17 cellular contexts compared by ENCODE assay signal in the genomic region with DNA sequence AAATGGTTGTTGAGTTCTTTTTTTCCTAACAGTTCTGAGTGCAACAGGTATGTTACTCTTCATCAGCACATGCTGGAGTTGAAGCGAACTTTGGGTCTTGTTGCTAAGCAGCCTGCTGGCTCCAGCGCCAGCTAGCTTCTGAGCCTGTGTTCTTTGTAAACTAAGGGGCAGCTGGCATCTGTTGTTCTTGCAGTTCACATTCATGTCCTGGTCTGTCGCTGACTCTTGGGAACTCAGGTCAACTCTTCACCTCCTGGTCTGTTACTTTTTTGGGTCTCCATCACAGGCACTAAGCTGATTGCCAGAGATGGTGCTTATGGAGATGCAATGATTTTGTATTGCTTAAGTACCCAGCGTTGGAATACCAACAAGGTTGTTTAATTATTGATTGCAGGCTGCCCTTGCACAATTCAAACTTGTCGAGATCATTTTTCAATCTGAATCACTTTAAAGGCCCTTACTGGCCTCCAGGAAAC. TPM values are rescaled to one million over a fixed set of nuclear protein-coding genes. Genes with fewer than 3 reads are reported as not detected.
DNase-seq lines count a peak whose midpoint lies in the region; ATAC-seq and TF ChIP-seq lines count a peak whose summit lies in the region.
"Had no signal": no experiment of that assay in that cellular context is flagged by ENCODE, and none has a peak within 500 bp of the region (broad histone marks: within the 10 kb centered on the region; RNA-seq: fewer than 3 reads in every experiment).

No MANE protein-coding gene starts in this region.

- no peak overlapping the region for H3K9ac ChIP-seq in SK-N-SH
- no peak overlapping the region for H3K9ac ChIP-seq in smooth muscle cell (ENCODE audit: low read depth)
- H3K9ac ChIP-seq in Karpas-422 (ENCODE audit: low read length) = no peak overlapping the region

- TF ChIP-seq CTCF in SK-N-SH (IDR thresholded peaks at IDR 0.05) (no peak), gastroesophageal sphincter (IDR thresholded peaks at IDR 0.05) (no peak), smooth muscle cell (IDR thresholded peaks at IDR 0.05; ENCODE audit: borderline replicate concordance, insufficient read depth, poor library complexity, severe bottlenecking) (no peak)

- H3K4me3 Mint-ChIP-seq in immature natural killer cell = no peak overlapping the region
- H3K4me3 Mint-ChIP-seq: activated naive CD8-positive, alpha-beta T cell treated with anti-CD3 and anti-CD28 coated beads, Interleukin-2, amount 10 ng/mL, durations not matched to agents 7 days and 5 days; naive B cell; stimulated activated naive CD8-positive, alpha-beta T cell treated with anti-CD3 and anti-CD28 coated beads, Interleukin-15, Interleukin-2, amounts not matched to agents 100 ng/mL and 50 ng/mL, for 24 hours had no signal

- H2AFZ ChIP-seq in SK-N-SH (ENCODE audit: low read depth) (no peak overlapping the region), smooth muscle cell (ENCODE audit: low read depth) (no peak overlapping the region), Karpas-422 (ENCODE audit: low read length) (no peak overlapping the region)

- H3K27me3 ChIP-seq in SK-N-SH (ENCODE audit: insufficient read depth) = no peaks in the 10 kb centered on the region
- no peaks in the 10 kb centered on the region for H3K27me3 ChIP-seq in gastroesophageal sphincter
- no peaks in the 10 kb centered on the region for H3K27me3 ChIP-seq in smooth muscle cell (ENCODE audit: low read depth)
- H3K27me3 ChIP-seq in Karpas-422 (ENCODE audit: low read length) = no peaks in the 10 kb centered on the region
- H3K27me3 ChIP-seq: uterus had no signal

- H3K27ac Mint-ChIP-seq in immature natural killer cell = no peak overlapping the region
- H3K27ac Mint-ChIP-seq: activated naive CD8-positive, alpha-beta T cell treated with anti-CD3 and anti-CD28 coated beads, Interleukin-2, amount 10 ng/mL, durations not matched to agents 7 days and 5 days had no signal

- H3K79me2 ChIP-seq in SK-N-SH (ENCODE audit: insufficient read depth) (peaks cover 97% of the 10 kb centered on the region), smooth muscle cell (ENCODE audit: low read depth) (peaks cover 67% of the 10 kb centered on the region), Karpas-422 (ENCODE audit: low read length) (peaks cover 85% of the 10 kb centered on the region)

- H3K4me3 ChIP-seq in SK-N-SH (ENCODE audit: low read depth in 2 of 2, low read length in 1 of 2) (no peak overlapping the region), gastroesophageal sphincter (no peak overlapping the region), smooth muscle cell (no peak overlapping the region), Karpas-422 (ENCODE audit: low read length) (no peak overlapping the region)
- H3K4me3 ChIP-seq: uterus had no signal

- peaks cover 0 to 7% (median 5%) of the 10 kb centered on the region in 3 donors for H3K36me3 Mint-ChIP-seq in immature natural killer cell

- H4K20me1 ChIP-seq in SK-N-SH (ENCODE audit: insufficient read depth) = peaks cover 51% of the 10 kb centered on the region
- H4K20me1 ChIP-seq in smooth muscle cell (ENCODE audit: low read depth) = peaks cover 79% of the 10 kb centered on the region
- H4K20me1 ChIP-seq in Karpas-422 (ENCODE audit: insufficient read depth, low read depth, low read length) = peaks cover 43% of the 10 kb centered on the region

- 0 out of 2 replicates have a peak overlapping the region, but pooled peaks have one; percentile 8 for H3K4me2 ChIP-seq in SK-N-SH
- no peak overlapping the region for H3K4me2 ChIP-seq in smooth muscle cell
- no peak overlapping the region for H3K4me2 ChIP-seq in Karpas-422 (ENCODE audit: low read depth, low read length, poor library complexity, severe bottlenecking)

- H3K9me3 ChIP-seq in SK-N-SH = no peaks in the 10 kb centered on the region
- no peaks in the 10 kb centered on the region for H3K9me3 ChIP-seq in gastroesophageal sphincter
- no peaks in the 10 kb centered on the region for H3K9me3 ChIP-seq in smooth muscle cell (replicated peaks; ENCODE audit: low read depth)
- H3K9me3 ChIP-seq in Karpas-422 (ENCODE audit: low read length) = no peaks in the 10 kb centered on the region
- H3K9me3 ChIP-seq: uterus had no signal

- H3K4me1 ChIP-seq in SK-N-SH (ENCODE audit: control insufficient read depth in 1 of 2, insufficient read depth in 2 of 2, low read depth in 1 of 2, low read length in 1 of 2) = peaks cover 25 to 30% of the 10 kb centered on the region in 2 experiments
- H3K4me1 ChIP-seq in gastroesophageal sphincter = peaks cover 20 to 77% (median 32%) of the 10 kb centered on the region in 3 donors
- H3K4me1 ChIP-seq in smooth muscle cell (ENCODE audit: low read depth) = peaks cover 8% of the 10 kb centered on the region
- peaks cover 33% of the 10 kb centered on the region for H3K4me1 ChIP-seq in Karpas-422 (ENCODE audit: low read length)

- peaks cover 44 to 67% of the 10 kb centered on the region in 2 donors for H3K4me1 Mint-ChIP-seq in immature natural killer cell

- H3K36me3 ChIP-seq in SK-N-SH (replicated peaks in 1 of 2; ENCODE audit: control insufficient read depth in 1 of 2, insufficient read depth in 2 of 2, low read length in 1 of 2) = peaks cover 24 to 29% of the 10 kb centered on the region in 2 experiments
- peaks cover 0 to 12% of the 10 kb centered on the region in 2 donors for H3K36me3 ChIP-seq in gastroesophageal sphincter
- no peaks in the 10 kb centered on the region for H3K36me3 ChIP-seq in smooth muscle cell (ENCODE audit: low read depth)
- peaks cover 30% of the 10 kb centered on the region for H3K36me3 ChIP-seq in Karpas-422 (ENCODE audit: insufficient read depth, low read length)
- H3K36me3 ChIP-seq: uterus had no signal

- TF ChIP-seq POLR2A in gastroesophageal sphincter (IDR thresholded peaks at IDR 0.05) = no peak

- CTCF ChIA-PET in SK-N-SH (lab: Yijun Ruan, JAX) = interaction anchor here (1.2 to 11.8 kb wide), 13 partner anchors 14 to 236 kb away, joined by 3 to 206 read pairs (median 20); no protein-coding TSS in a partner anchor

- no peak for ATAC-seq in SK-N-SH treated with all-trans-retinoic acid at 6 μM for 48 hours
- ATAC-seq in gastroesophageal sphincter = no peak
- ATAC-seq in GM21529 (IDR thresholded peaks at IDR 0.05; ENCODE audit: unreplicated experiment) = no peak

- H3K27me3 Mint-ChIP-seq in immature natural killer cell (ENCODE audit: low read depth in 3 of 3) = peaks cover 0 to 4% (median 0%) of the 10 kb centered on the region in 3 donors
- H3K27me3 Mint-ChIP-seq: activated naive CD8-positive, alpha-beta T cell treated with anti-CD3 and anti-CD28 coated beads, Interleukin-2, amount 10 ng/mL, durations not matched to agents 7 days and 5 days; naive B cell; stimulated activated naive CD8-positive, alpha-beta T cell treated with anti-CD3 and anti-CD28 coated beads, Interleukin-15, Interleukin-2, amounts not matched to agents 100 ng/mL and 50 ng/mL, for 24 hours had no signal

- WGBS in SK-N-SH (ENCODE audit: low lambda C conversion rate) = 91% methylated on average over 5 of the region's 5 CpGs
- 39 to 64% methylated on average over 5 of the region's 5 CpGs for WGBS in gastroesophageal sphincter (ENCODE audit: low coverage in 1 of 2), 2 donors
- 95% methylated on average over 5 of the region's 5 CpGs for WGBS in smooth muscle cell (ENCODE audit: low lambda C conversion rate)

- peak overlapping the region in 1 of 2 experiments; percentile 25; a peak in 1 of 4 replicates for H3K27ac ChIP-seq in SK-N-SH (ENCODE audit: low read depth in 2 of 2, low read length in 1 of 2)
- H3K27ac ChIP-seq in gastroesophageal sphincter = peak overlapping the region in 3 of 4 donors; percentile 27 to 69 (median 52)
- peak overlapping the region; percentile 70 for H3K27ac ChIP-seq in smooth muscle cell (ENCODE audit: low read depth)
- H3K27ac ChIP-seq in Karpas-422 (ENCODE audit: low read length) = no peak overlapping the region
- H3K27ac ChIP-seq: uterus had no signal

- H3K9me3 Mint-ChIP-seq in immature natural killer cell = no peaks in the 10 kb centered on the region
- H3K9me3 Mint-ChIP-seq: activated naive CD8-positive, alpha-beta T cell treated with anti-CD3 and anti-CD28 coated beads, Interleukin-2, amount 10 ng/mL, durations not matched to agents 7 days and 5 days; naive B cell; stimulated activated naive CD8-positive, alpha-beta T cell treated with anti-CD3 and anti-CD28 coated beads, Interleukin-15, Interleukin-2, amounts not matched to agents 100 ng/mL and 50 ng/mL, for 24 hours had no signal

- POLR2A ChIA-PET in SK-N-SH (lab: Yijun Ruan, JAX) = no interaction called here

- H3K9me2 ChIP-seq in SK-N-SH (no peaks in the 10 kb centered on the region), Karpas-422 (replicated peaks; ENCODE audit: insufficient read depth, low read length) (no peaks in the 10 kb centered on the region)

- no peak for DNase-seq in SK-N-SH
- DNase-seq in NCI-H2171 treated with DMSO at 0.1 percent for 48 hours (lab: John Stamatoyannopoulos, UW) = peak; percentile 66
- no peak for DNase-seq in smooth muscle cell (lab: John Stamatoyannopoulos, UW; ENCODE audit: unreplicated experiment)
- no peak for DNase-seq in Karpas-422
- DNase-seq in immature natural killer cell = no peak
- DNase-seq: activated CD4-positive, alpha-beta T cell treated with anti-CD3 and anti-CD28 coated beads, Interleukin-2, amount 50 U/mL, for 48 hours; activated naive CD8-positive, alpha-beta T cell treated with anti-CD3 and anti-CD28 coated beads, Interleukin-2, amount 10 ng/mL, durations not matched to agents 7 days and 5 days; activated T-cell treated with anti-CD3 and anti-CD28 coated beads, Interleukin-2, amount 50 U/mL, for 1 hour; COR-L47; GOT3; naive B cell; NCI-H524 treated with DMSO at 0.1 percent for 48 hours; uterus had no signal

- no peak for TF ChIP-seq RAD21 in SK-N-SH (IDR thresholded peaks at IDR 0.05; ENCODE audit: low read length)

- TF ChIP-seq EP300 in SK-N-SH (IDR thresholded peaks at IDR 0.05; ENCODE audit: borderline replicate concordance in 1 of 2, low read depth in 1 of 2, low read length in 1 of 2) (no peak), gastroesophageal sphincter (IDR thresholded peaks at IDR 0.05) (no peak)

- H3F3A ChIP-seq in SK-N-SH (replicated peaks; ENCODE audit: insufficient read depth) (peaks cover 25% of the 10 kb centered on the region), smooth muscle cell (ENCODE audit: low read depth) (no peaks in the 10 kb centered on the region)

TF ChIP-seq in SK-N-SH treated with all-trans-retinoic acid at 6 μM for 48 hours, 23 proteins besides CTCF, POLR2A, EP300 and RAD21 (continues in another document):
- TF ChIP-seq ZFP30 (CRISPR knock-in tag; IDR thresholded peaks at IDR 0.05) (no peak), TCF4 (CRISPR knock-in tag; IDR thresholded peaks at IDR 0.05; ENCODE audit: borderline replicate concordance) (no peak)

RNA-seq across cellular contexts. Expression of gene USP10, which starts 40.8 kb away (rescaled TPM):
- polyA plus RNA-seq in SK-N-SH (2012; rRNA removed) (41.6 and 49.2 TPM in 2 replicates), smooth muscle cell (56.1 and 59.0 TPM in 2 replicates), immature natural killer cell (10 to 100 TPM; 33.8 to 60.6 (median 58.7) TPM)
- polyA plus RNA-seq in SK-N-SH (2012; cell fraction: cytosol; rRNA removed) = 27.1 and 31.0 TPM in 2 replicates
- polyA plus RNA-seq in SK-N-SH (2012; cell fraction: nucleus; rRNA removed) = 103 and 133 TPM in 2 replicates
- total RNA-seq in gastroesophageal sphincter (10 to 100 TPM; 49.1 to 70.2 (median 60.0) TPM), smooth muscle cell (47.4 and 52.5 TPM in 2 replicates)
- 56.0 and 79.9 TPM in 2 replicates for total RNA-seq in Karpas-422 (2014; rRNA removed; shearing (Covaris generic); ENCODE audit: low replicate concordance)
